Comparison of ENCODE assay signal across 8 cellular contexts in genomic region chr9:97307091-97307490, GRCh38. TPM values are rescaled to one million over a fixed set of nuclear protein-coding genes. Genes with fewer than 3 reads are reported as not detected.
DNase-seq lines count a peak whose midpoint lies in the region; TF ChIP-seq lines count a peak whose summit lies in the region.

No MANE protein-coding gene starts in this region.

- intact Hi-C loops in head of caudate nucleus (cut with DNase I), result no loop called here

- H3K36me3 ChIP-seq in trophoblast cell (ENCODE audit: control insufficient read depth in 1 of 2, insufficient read depth in 2 of 2, low read length in 2 of 2) (no peaks in the 10 kb centered on the region), SJCRH30 (no peaks in the 10 kb centered on the region)

- H3K14ac ChIP-seq in trophoblast cell (ENCODE audit: low read length), result no peak overlapping the region

- H2AFZ ChIP-seq in trophoblast cell (ENCODE audit: insufficient read depth, low read length, poor library complexity), result no peak overlapping the region

- TF ChIP-seq CTCF in AG09319 (IDR thresholded peaks at IDR 0.05; ENCODE audit: low read depth, low read length) (peak; percentile 25), RWPE1 (conservative IDR thresholded peaks at IDR 0.05; ENCODE audit: low read depth) (no peak)

- H3K4me1 ChIP-seq in trophoblast cell (ENCODE audit: control insufficient read depth in 1 of 2, insufficient read depth in 2 of 2, low read length in 2 of 2) (peaks cover 3 to 9% of the 10 kb centered on the region in 2 experiments), SJCRH30 (no peaks in the 10 kb centered on the region)

- no peaks in the 10 kb centered on the region for H3K79me2 ChIP-seq in trophoblast cell (ENCODE audit: control insufficient read depth, insufficient read depth, low read length, poor library complexity)

- H2AK5ac ChIP-seq in trophoblast cell (ENCODE audit: low read length), result no peak overlapping the region

- no peak overlapping the region for H2BK12ac ChIP-seq in trophoblast cell (ENCODE audit: low read length)

- peak; percentile 32 for DNase-seq in AG09319 (ENCODE audit: extremely low read depth, low read depth)
- DNase-seq in RWPE1 (ENCODE audit: low spot score), result peak; percentile 54
- DNase-seq in head of caudate nucleus, result peak; percentile 50 to 92 (median 75)
- DNase-seq in trophoblast cell, result peak; percentile 95 to 97
- no peak for DNase-seq in SJCRH30
- no peak for DNase-seq in KG1 (lab: John Stamatoyannopoulos, UW)
- no peak for DNase-seq in activated CD4-positive, CD25-positive, alpha-beta regulatory T cell (lab: John Stamatoyannopoulos, UW)
- DNase-seq in NCI-H774 (lab: John Stamatoyannopoulos, UW), result no peak

- H3K27me3 ChIP-seq in trophoblast cell (ENCODE audit: insufficient read depth, low read length), result no peaks in the 10 kb centered on the region
- no peaks in the 10 kb centered on the region; the same call in 1 of the 2 replicates for H3K27me3 ChIP-seq in SJCRH30

- H3K4me3 ChIP-seq in trophoblast cell (ENCODE audit: low read depth, low read length) (no peak overlapping the region), SJCRH30 (no peak overlapping the region)

- no peak overlapping the region for H3K4ac ChIP-seq in trophoblast cell (ENCODE audit: low read depth, low read length)

- H2BK5ac ChIP-seq in trophoblast cell (ENCODE audit: low read depth, low read length, poor library complexity), result no peak overlapping the region

- H4K8ac ChIP-seq in trophoblast cell (ENCODE audit: low read depth, low read length), result no peak overlapping the region

- WGBS in trophoblast cell (ENCODE audit: extremely low coverage, insufficient coverage, insufficient read length), result no CpG with 5 or more reads among the region's 19 CpGs

- H3K27ac ChIP-seq in RWPE1 (no peak overlapping the region), trophoblast cell (ENCODE audit: low read depth, low read length) (no peak overlapping the region), SJCRH30 (no peak overlapping the region)

- peak overlapping the region; percentile 43 for H3K4me2 ChIP-seq in trophoblast cell (ENCODE audit: low read length)

- no peak overlapping the region for H2BK120ac ChIP-seq in trophoblast cell (ENCODE audit: insufficient read depth, low read length, poor library complexity)

- POLR2A ChIA-PET in RWPE1 (lab: Yijun Ruan, JAX; ENCODE audit: low non-redundant PET), result no interaction called here

- H3K79me1 ChIP-seq in trophoblast cell (ENCODE audit: low read length), result peaks cover 3% of the 10 kb centered on the region

- CTCF ChIA-PET in RWPE1 (lab: Yijun Ruan, JAX), result interaction anchor here (0.5 to 1.2 kb wide), 4 partner anchors 10 to 96 kb away, joined by 3 to 4 read pairs (median 3); no protein-coding TSS in a partner anchor

- no peak overlapping the region for H4K12ac ChIP-seq in trophoblast cell (ENCODE audit: low read depth, low read length)

- H3K9ac ChIP-seq in trophoblast cell (ENCODE audit: low read length), result no peak overlapping the region

- no peak overlapping the region for H3K23ac ChIP-seq in trophoblast cell (ENCODE audit: low read length)

- H3K9me3 ChIP-seq in trophoblast cell (ENCODE audit: insufficient read depth, low read depth, low read length) (no peaks in the 10 kb centered on the region), SJCRH30 (replicated peaks) (no peaks in the 10 kb centered on the region)

- H4K91ac ChIP-seq in trophoblast cell (ENCODE audit: low read depth, low read length), result no peak overlapping the region

- H3K18ac ChIP-seq in trophoblast cell (ENCODE audit: low read length), result no peak overlapping the region

RNA-seq across cellular contexts. Expression of gene CCDC180, which starts 0.4 kb away (rescaled TPM):
- polyA plus RNA-seq in trophoblast cell (2013), result 1.2 and 1.7 TPM in 2 replicates
- total RNA-seq in SJCRH30 (2014; rRNA removed; shearing (Covaris generic)), result 0.73 and 1.5 TPM in 2 replicates

Comparison
In these comparisons a context has a peak if more than half of its experiments do, and no peak if none do; other contexts are left out.
1. DNase-seq: peak in AG09319 (single experiment), RWPE1 (single experiment), head of caudate nucleus (42 of 42) and trophoblast cell (2 of 2); none in SJCRH30 (0 of 2), KG1 (single experiment), activated CD4-positive, CD25-positive, alpha-beta regulatory T cell (0 of 4) and NCI-H774 (single experiment).